ENCODE assay signal across 8 cellular contexts in the genomic region with DNA sequence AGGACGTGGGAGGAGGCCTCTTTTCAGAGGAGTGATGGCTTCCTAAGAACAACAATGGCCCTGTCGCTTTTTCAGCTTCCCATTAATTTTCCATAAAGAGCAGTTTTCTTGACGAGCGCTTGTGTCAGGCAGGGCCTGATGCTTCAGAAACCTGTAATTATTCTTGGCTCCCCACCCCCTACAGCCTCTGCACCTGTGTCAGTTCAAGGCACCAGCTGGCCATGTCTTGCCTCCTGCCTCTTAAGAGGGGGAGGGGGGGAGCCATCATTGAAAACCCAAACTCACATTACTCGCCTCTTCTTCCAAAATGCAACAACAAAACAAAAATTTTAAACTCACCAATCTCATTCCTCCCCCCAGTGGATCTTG. TPM values are rescaled to one million over a fixed set of nuclear protein-coding genes. Genes with fewer than 3 reads are reported as not detected.
A peak's percentile ranks its signal among the peaks of the same experiment; 100 is the strongest.
DNase-seq lines count a peak whose midpoint lies in the region; ATAC-seq and TF ChIP-seq lines count a peak whose summit lies in the region.

No MANE protein-coding gene starts in this region.

- H3K4me3 ChIP-seq in WERI-Rb-1 (ENCODE audit: low read depth, low read length) (peak overlapping the region; percentile 21), left lung (no peak overlapping the region), thymus (ENCODE audit: low read length) (peak overlapping the region; percentile 27)

- intact Hi-C loops in left lung (cut with DNase I) = no loop called here

- TF ChIP-seq CTCF in WERI-Rb-1 (IDR thresholded peaks at IDR 0.05; ENCODE audit: low read depth, low read length) (no peak), left lung (IDR thresholded peaks at IDR 0.05) (no peak)

- DNase-seq in NCI-H1436 treated with DMSO at 0.1 percent for 48 hours (lab: John Stamatoyannopoulos, UW) = peak; percentile 97
- DNase-seq in WERI-Rb-1 = peak; percentile 82
- DNase-seq in left lung = no peak
- DNase-seq in islet precursor cell = no peak
- no peak for DNase-seq in NAMALWA (ENCODE audit: low spot score)
- DNase-seq in DMS53 (lab: John Stamatoyannopoulos, UW) = no peak

- H3K4me1 ChIP-seq in left lung (peaks cover 34 to 96% of the 10 kb centered on the region in 2 donors), thymus (ENCODE audit: control insufficient read depth, insufficient read depth, low read length) (peaks cover 55% of the 10 kb centered on the region)

- H3K27ac ChIP-seq in WERI-Rb-1 = peak overlapping the region; percentile 92
- peak overlapping the region; percentile 61 to 81 for H3K27ac ChIP-seq in left lung
- H3K27ac ChIP-seq in thymus (ENCODE audit: low read depth) = peak overlapping the region; percentile 85

- H3K36me3 ChIP-seq in WERI-Rb-1 (no peaks in the 10 kb centered on the region), left lung (no peaks in the 10 kb centered on the region), thymus (ENCODE audit: control insufficient read depth, insufficient read depth) (no peaks in the 10 kb centered on the region)

- ATAC-seq in left lung (peak; percentile 36), GM21737 (IDR thresholded peaks at IDR 0.05; ENCODE audit: unreplicated experiment) (no peak)

- no peaks in the 10 kb centered on the region for H3K27me3 ChIP-seq in WERI-Rb-1 (ENCODE audit: insufficient read depth, low read depth, severe bottlenecking)
- no peaks in the 10 kb centered on the region for H3K27me3 ChIP-seq in left lung
- H3K27me3 ChIP-seq in thymus (ENCODE audit: control insufficient read depth, insufficient read depth) = no peaks in the 10 kb centered on the region

- WGBS in thymus = 34% methylated on average over 5 of the region's 5 CpGs

- no peaks in the 10 kb centered on the region for H3K9me3 ChIP-seq in WERI-Rb-1 (ENCODE audit: severe bottlenecking)
- no peaks in the 10 kb centered on the region for H3K9me3 ChIP-seq in left lung
- no peaks in the 10 kb centered on the region for H3K9me3 ChIP-seq in thymus (ENCODE audit: control insufficient read depth)

RNA-seq across cellular contexts. Expression of gene KLF7, which starts 32.3 kb away (rescaled TPM):
- 10 to 100 TPM; 31.0 to 41.8 TPM for total RNA-seq in left lung
- polyA plus RNA-seq in thymus = 11.0 TPM

Comparison
In these comparisons a context has a peak if more than half of its experiments do, and no peak if none do; other contexts are left out.
1. DNase-seq: peak in NCI-H1436 treated with DMSO at 0.1 percent for 48 hours (single experiment) and WERI-Rb-1 (single experiment); none in left lung (0 of 2), islet precursor cell (single experiment), NAMALWA (single experiment) and DMS53 (single experiment).
2. H3K4me3 ChIP-seq: peak in WERI-Rb-1 (single experiment) and thymus (single experiment); none in left lung (0 of 2).
3. Peak in every context shown above with its lines, with median percentiles within 50 percentile points of each other: H3K27ac ChIP-seq.